14 cellular contexts compared by ENCODE assay signal in the genomic region with DNA sequence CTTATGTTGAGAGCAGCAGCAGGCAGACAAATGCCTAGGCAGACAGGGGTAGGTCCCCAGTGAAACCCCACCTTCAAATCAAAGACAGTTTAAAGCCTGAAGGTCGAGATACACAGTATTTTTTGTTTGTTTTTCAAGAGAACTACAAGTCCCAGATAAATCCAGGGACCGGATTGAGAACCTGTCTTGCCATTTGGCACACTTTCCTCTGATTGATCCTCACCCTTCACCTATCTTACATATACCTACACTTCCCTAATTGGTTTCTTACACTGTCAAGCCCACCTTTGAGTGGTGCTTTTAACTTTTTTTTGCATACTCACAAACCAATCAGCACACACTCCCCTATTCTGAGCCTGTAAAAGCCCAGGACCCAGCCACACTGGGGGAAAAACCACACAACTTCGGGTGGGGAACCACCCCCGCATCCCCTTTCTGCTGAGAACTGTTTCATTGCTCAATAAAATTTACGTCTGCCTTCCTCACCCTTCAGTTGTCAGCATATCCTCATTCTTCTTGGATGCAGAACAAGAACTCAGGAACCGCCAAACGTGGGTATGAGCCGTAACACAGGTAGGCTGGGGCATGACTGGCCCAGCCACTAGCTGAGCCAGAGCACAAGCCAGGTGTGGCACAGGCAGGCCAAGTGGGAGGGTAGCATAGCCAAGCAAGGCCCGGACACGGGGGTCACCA. TPM values are rescaled to one million over a fixed set of nuclear protein-coding genes. Genes with fewer than 3 reads are reported as not detected.
DNase-seq lines count a peak whose midpoint lies in the region; TF ChIP-seq lines count a peak whose summit lies in the region.
"Had no signal": no experiment of that assay in that cellular context is flagged by ENCODE, and none has a peak within 500 bp of the region (broad histone marks: within the 10 kb centered on the region; RNA-seq: fewer than 3 reads in every experiment).

No MANE protein-coding gene starts in this region.

- peaks cover 98% of the 10 kb centered on the region for H3K79me2 ChIP-seq in OCI-LY3 (ENCODE audit: low read length)

- peaks cover 49% of the 10 kb centered on the region for H4K20me1 ChIP-seq in OCI-LY3 (ENCODE audit: insufficient read depth, low read length)

- H3K4me1 ChIP-seq in OCI-LY3 (ENCODE audit: low read length) (peaks cover 30% of the 10 kb centered on the region), esophagus (ENCODE audit: control insufficient read depth in 2 of 2, insufficient read depth in 2 of 2, low read length in 1 of 2) (peaks cover 2 to 3% of the 10 kb centered on the region in 2 donors)

- peak overlapping the region; percentile 54 for H3K4me2 ChIP-seq in OCI-LY3 (ENCODE audit: low read length)
- H3K4me2 ChIP-seq: PC-9 had no signal

- H3K9ac ChIP-seq in OCI-LY3 (ENCODE audit: low read length), result no peak overlapping the region

- TF ChIP-seq CTCF in OCI-LY3 (IDR thresholded peaks at IDR 0.05; ENCODE audit: low read depth, low read length), result no peak

- H3K4me3 ChIP-seq in OCI-LY3 (ENCODE audit: low read length), result peak overlapping the region; percentile 7; the same call in 1 of the 2 replicates
- no peak overlapping the region for H3K4me3 ChIP-seq in esophagus (ENCODE audit: low read depth in 1 of 2, low read length in 2 of 2)
- H3K4me3 ChIP-seq: ovary, PC-9, tibial nerve had no signal

- H2AFZ ChIP-seq in OCI-LY3 (ENCODE audit: low read depth, low read length), result no peak overlapping the region
- H2AFZ ChIP-seq: PC-9 had no signal

- H3K27me3 ChIP-seq in OCI-LY3 (ENCODE audit: low read depth, low read length), result no peaks in the 10 kb centered on the region
- no peaks in the 10 kb centered on the region for H3K27me3 ChIP-seq in esophagus (ENCODE audit: control insufficient read depth in 1 of 2, insufficient read depth in 2 of 2, low read length in 2 of 2)
- H3K27me3 ChIP-seq: ovary, tibial nerve had no signal

- 48 to 61% methylated on average over 10 of the region's 10 CpGs for WGBS in esophagus, 2 donors

- H3K9me3 ChIP-seq in OCI-LY3 (ENCODE audit: insufficient read depth, low read length), result peaks cover 7% of the 10 kb centered on the region; the same call in 1 of the 2 replicates
- H3K9me3 ChIP-seq in esophagus (ENCODE audit: control insufficient read depth in 2 of 2, insufficient read depth in 1 of 2, low read depth in 1 of 2, low read length in 1 of 2), result no peaks in the 10 kb centered on the region
- H3K9me3 ChIP-seq: ovary had no signal

- peak overlapping the region; percentile 58 for H3K27ac ChIP-seq in OCI-LY3 (ENCODE audit: low read length)
- H3K27ac ChIP-seq in esophagus (ENCODE audit: low read depth in 2 of 2, low read length in 1 of 2), result peak overlapping the region; percentile 75 to 79
- H3K27ac ChIP-seq: ovary, PC-9 had no signal

- DNase-seq in CD1c-positive myeloid dendritic cell (ENCODE audit: extremely low spot score), result peak; percentile 50
- DNase-seq in pons (ENCODE audit: low spot score), result peak; percentile 2
- no peak for DNase-seq in activated CD8-positive, alpha-beta memory T cell treated with anti-CD3 and anti-CD28 coated beads, Interleukin-2, amount 50 U/mL, for 48 hours
- DNase-seq in amygdala (lab: John Stamatoyannopoulos, UW), result no peak
- no peak for DNase-seq in NCI-H748 (lab: John Stamatoyannopoulos, UW; ENCODE audit: unreplicated experiment)
- no peak for DNase-seq in NCI-H2081 (lab: John Stamatoyannopoulos, UW)
- DNase-seq: activated CD4-positive, alpha-beta T cell treated with anti-CD3 and anti-CD28 coated beads for 1 hour; DMS79; NCI-H446; ovary; PC-9 had no signal

- H3K36me3 ChIP-seq in OCI-LY3 (replicated peaks; ENCODE audit: low read depth, low read length), result peaks cover 19% of the 10 kb centered on the region
- no peaks in the 10 kb centered on the region for H3K36me3 ChIP-seq in esophagus (ENCODE audit: control insufficient read depth in 2 of 2, insufficient read depth in 2 of 2, low read length in 1 of 2)
- H3K36me3 ChIP-seq: ovary, tibial nerve had no signal

RNA-seq across cellular contexts. Expression of gene DICER1, which starts 11.1 kb away (rescaled TPM):
- 10 to 100 TPM in 1 of 2 donors, 1 to 10 TPM in 1; 9.2 to 10.2 TPM for polyA plus RNA-seq in esophagus

Comparison
In these comparisons a context has a peak if more than half of its experiments do, and no peak if none do; other contexts are left out.
1. DNase-seq: peak in CD1c-positive myeloid dendritic cell (single experiment) and pons (single experiment); none in activated CD8-positive, alpha-beta memory T cell treated with anti-CD3 and anti-CD28 coated beads, Interleukin-2, amount 50 U/mL, for 48 hours (single experiment), amygdala (0 of 56), NCI-H748 (single experiment) and NCI-H2081 (0 of 2).